Comparison of ENCODE assay signal across 20 cellular contexts in the genomic region with DNA sequence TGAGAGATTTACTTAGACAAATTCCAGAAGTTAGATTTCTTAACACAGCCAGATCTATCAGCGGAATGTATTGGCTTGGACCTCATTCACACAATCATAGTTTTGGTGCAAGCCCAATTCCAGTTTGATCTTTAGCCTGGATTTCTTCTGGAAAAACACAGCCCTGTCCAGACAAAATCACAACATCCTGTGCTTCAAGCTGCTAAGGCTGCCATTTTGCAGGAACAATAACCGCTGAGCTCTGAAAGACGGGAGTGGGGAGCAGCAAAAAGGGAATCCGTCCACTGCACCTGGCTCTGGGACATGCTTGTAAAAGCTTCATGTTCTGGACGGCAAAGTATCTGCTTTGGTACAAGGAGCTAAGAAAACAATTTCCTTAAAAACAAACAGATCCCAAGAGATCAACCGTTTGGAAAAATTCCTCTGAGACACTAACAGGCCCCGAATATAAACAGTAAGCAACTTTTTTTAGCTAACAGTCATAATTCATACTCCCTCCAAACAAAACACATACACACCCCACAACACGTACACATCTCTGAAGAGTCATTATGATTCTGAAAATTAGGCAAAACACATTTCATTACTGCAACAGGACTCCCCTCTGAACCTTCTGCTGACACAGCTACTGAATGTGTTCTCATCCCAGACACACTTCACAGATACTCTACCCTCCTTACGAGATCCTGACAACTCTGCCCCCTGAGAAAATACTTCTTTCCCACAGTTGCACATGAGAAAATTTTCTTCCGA. TPM values are rescaled to one million over a fixed set of nuclear protein-coding genes. Genes with fewer than 3 reads are reported as not detected.
DNase-seq lines count a peak whose midpoint lies in the region; ATAC-seq, FAIRE-seq and TF ChIP-seq lines count a peak whose summit lies in the region.
"Had no signal": no experiment of that assay in that cellular context is flagged by ENCODE, and none has a peak within 500 bp of the region (broad histone marks: within the 10 kb centered on the region; RNA-seq: fewer than 3 reads in every experiment).

No MANE protein-coding gene starts in this region.

- no peak for TF ChIP-seq CTCF in WTC11 (IDR thresholded peaks at IDR 0.05)
- no peak for TF ChIP-seq CTCF in heart right ventricle (IDR thresholded peaks at IDR 0.05)
- no peak for TF ChIP-seq CTCF in pancreas (IDR thresholded peaks at IDR 0.05)
- TF ChIP-seq CTCF in tibial nerve (IDR thresholded peaks at IDR 0.05): no peak

- H3K9me3 ChIP-seq in heart right ventricle: peaks cover 0 to 9% (median 0%) of the 10 kb centered on the region in 11 donors
- no peaks in the 10 kb centered on the region for H3K9me3 ChIP-seq in pancreas
- peaks cover 0 to 5% (median 1%) of the 10 kb centered on the region in 4 donors for H3K9me3 ChIP-seq in tibial nerve

- WGBS in heart right ventricle, 2 donors: 62 to 73% methylated on average over 10 of the region's 10 CpGs
- WGBS in pancreas, 2 donors: 67 to 80% methylated on average over 10 of the region's 10 CpGs
- 49 to 51% methylated on average over 10 of the region's 10 CpGs for WGBS in tibial nerve, 2 donors

- H3K4me1 ChIP-seq in heart right ventricle: peaks cover 0 to 14% (median 0%) of the 10 kb centered on the region in 9 donors
- no peaks in the 10 kb centered on the region for H3K4me1 ChIP-seq in pancreas
- no peaks in the 10 kb centered on the region for H3K4me1 ChIP-seq in tibial nerve

- FAIRE-seq in pancreas (lab: Jason Lieb, UNC): no peak
- FAIRE-seq: colon, GM19239 had no signal

- H3K4me3 ChIP-seq in heart right ventricle (no peak overlapping the region), pancreas (no peak overlapping the region), tibial nerve (no peak overlapping the region)

- CTCF ChIA-PET in WTC11 (lab: Charles Lee): interaction anchor here (1.0 to 4.6 kb wide), 5 partner anchors 11 to 140 kb away, joined by 4 to 32 read pairs (median 8); partner anchors contain the start of gene ITIH5
- CTCF ChIA-PET in activated CD4-positive, alpha-beta memory T cell treated with anti-CD3 and anti-CD28 coated beads for 36 hours (lab: Charles Lee): interaction anchor here (1.2 to 2.2 kb wide), 3 partner anchors 52 to 109 kb away, joined by 3 to 11 read pairs (median 3); no protein-coding TSS in a partner anchor

- peaks cover 0 to 27% (median 0%) of the 10 kb centered on the region in 9 donors for H3K36me3 ChIP-seq in heart right ventricle
- no peaks in the 10 kb centered on the region for H3K36me3 ChIP-seq in pancreas
- H3K36me3 ChIP-seq in tibial nerve: peaks cover 0 to 28% (median 0%) of the 10 kb centered on the region in 3 donors

- peaks cover 11% of the 10 kb centered on the region for H3K27me3 Mint-ChIP-seq in WTC11 (ENCODE audit: low read depth)
- peaks cover 17% of the 10 kb centered on the region for H3K27me3 Mint-ChIP-seq in activated T-helper 17 cell treated with anti-CD3 and anti-CD28 coated beads, Interleukin-2, amount 50 U/mL, for 72 hours
- H3K27me3 Mint-ChIP-seq in activated CD4-positive, alpha-beta memory T cell treated with anti-CD3 and anti-CD28 coated beads for 36 hours: peaks cover 17% of the 10 kb centered on the region

- H3K27me3 ChIP-seq in heart right ventricle: no peaks in the 10 kb centered on the region
- no peaks in the 10 kb centered on the region for H3K27me3 ChIP-seq in pancreas
- no peaks in the 10 kb centered on the region for H3K27me3 ChIP-seq in tibial nerve

- H3K4me1 Mint-ChIP-seq in WTC11: peaks cover 27% of the 10 kb centered on the region
- no peaks in the 10 kb centered on the region for H3K4me1 Mint-ChIP-seq in activated T-helper 17 cell treated with anti-CD3 and anti-CD28 coated beads, Interleukin-2, amount 50 U/mL, for 72 hours
- H3K4me1 Mint-ChIP-seq in activated CD4-positive, alpha-beta memory T cell treated with anti-CD3 and anti-CD28 coated beads for 36 hours (ENCODE audit: low read depth): no peaks in the 10 kb centered on the region
- H3K4me1 Mint-ChIP-seq: activated naive CD4-positive, alpha-beta T cell treated with anti-CD3 and anti-CD28 coated beads, Interleukin-2, amount 50 U/mL, for 24 hours had no signal

- DNase-seq in WTC11 (ENCODE audit: low spot score) (no peak), heart right ventricle (peak in 1 of 2 donors; percentile 47), pancreas (no peak), tibial nerve (ENCODE audit: low spot score in 2 of 2) (peak in 1 of 2 donors; percentile 38), NCI-H1436 (lab: John Stamatoyannopoulos, UW) (no peak)
- no peak for DNase-seq in activated CD4-positive, alpha-beta memory T cell treated with anti-CD3 and anti-CD28 coated beads for 36 hours
- DNase-seq: activated CD4-positive, alpha-beta T cell treated with anti-CD3 and anti-CD28 coated beads, Interleukin-2, amount 50 U/mL, for 4 hours; activated T-cell treated with anti-CD3 and anti-CD28 coated beads, Interleukin-2, amount 50 U/mL, for 1 hour; AML-193; COR-L47; MM.1S; NCI-H187; NCI-H345; NK-92 treated with Interleukin-12 subunit alpha and Interleukin-12 subunit beta, amount 100 ng/mL, for 24 hours; stimulated activated naive CD4-positive, alpha-beta T cell had no signal

- peaks cover 30% of the 10 kb centered on the region for H3K36me3 Mint-ChIP-seq in WTC11
- no peaks in the 10 kb centered on the region for H3K36me3 Mint-ChIP-seq in activated T-helper 17 cell treated with anti-CD3 and anti-CD28 coated beads, Interleukin-2, amount 50 U/mL, for 72 hours (ENCODE audit: low read depth)
- H3K36me3 Mint-ChIP-seq in activated CD4-positive, alpha-beta memory T cell treated with anti-CD3 and anti-CD28 coated beads for 36 hours: peaks cover 3% of the 10 kb centered on the region
- H3K36me3 Mint-ChIP-seq: activated naive CD4-positive, alpha-beta T cell treated with anti-CD3 and anti-CD28 coated beads, Interleukin-2, amount 50 U/mL, for 24 hours had no signal

- H3K4me3 Mint-ChIP-seq in WTC11: no peak overlapping the region
- H3K4me3 Mint-ChIP-seq in activated T-helper 17 cell treated with anti-CD3 and anti-CD28 coated beads, Interleukin-2, amount 50 U/mL, for 72 hours: no peak overlapping the region
- H3K4me3 Mint-ChIP-seq in activated CD4-positive, alpha-beta memory T cell treated with anti-CD3 and anti-CD28 coated beads for 36 hours: no peak overlapping the region
- H3K4me3 Mint-ChIP-seq: activated naive CD4-positive, alpha-beta T cell treated with anti-CD3 and anti-CD28 coated beads, Interleukin-2, amount 50 U/mL, for 24 hours had no signal

- H3K27ac Mint-ChIP-seq in WTC11: peak overlapping the region; percentile 76
- no peak overlapping the region for H3K27ac Mint-ChIP-seq in activated T-helper 17 cell treated with anti-CD3 and anti-CD28 coated beads, Interleukin-2, amount 50 U/mL, for 72 hours
- H3K27ac Mint-ChIP-seq in activated CD4-positive, alpha-beta memory T cell treated with anti-CD3 and anti-CD28 coated beads for 36 hours: no peak overlapping the region
- H3K27ac Mint-ChIP-seq: activated naive CD4-positive, alpha-beta T cell treated with anti-CD3 and anti-CD28 coated beads, Interleukin-2, amount 50 U/mL, for 24 hours had no signal

- TF ChIP-seq EP300 in tibial nerve (IDR thresholded peaks at IDR 0.05): peak in 1 of 2 donors; percentile 39

- ATAC-seq in WTC11 (no peak), heart right ventricle (peak in 7 of 8 donors; percentile 47 to 88 (median 80)), pancreas (peak in 3 of 4 donors; percentile 17 to 46 (median 32)), GM19467 (IDR thresholded peaks at IDR 0.05; ENCODE audit: unreplicated experiment) (no peak)
- no peak for ATAC-seq in activated T-helper 17 cell treated with anti-CD3 and anti-CD28 coated beads, Interleukin-2, amount 50 U/mL, for 72 hours (replicated peaks)

- H3K27ac ChIP-seq in heart right ventricle: peak overlapping the region in 9 of 10 donors; percentile 32 to 71 (median 58)
- peak overlapping the region in 1 of 4 donors; percentile 23 for H3K27ac ChIP-seq in pancreas
- H3K27ac ChIP-seq in tibial nerve: peak overlapping the region in 3 of 4 donors; percentile 17 to 71 (median 64)

- TF ChIP-seq POLR2A in tibial nerve (IDR thresholded peaks at IDR 0.05): no peak

- POLR2A ChIA-PET in WTC11 (lab: Charles Lee): no interaction called here
- POLR2A ChIA-PET in activated CD4-positive, alpha-beta memory T cell treated with anti-CD3 and anti-CD28 coated beads for 36 hours (lab: Charles Lee): no interaction called here

- H3K9me3 Mint-ChIP-seq in WTC11: peaks cover 29% of the 10 kb centered on the region
- H3K9me3 Mint-ChIP-seq in activated T-helper 17 cell treated with anti-CD3 and anti-CD28 coated beads, Interleukin-2, amount 50 U/mL, for 72 hours: peaks cover 6% of the 10 kb centered on the region
- peaks cover 8% of the 10 kb centered on the region for H3K9me3 Mint-ChIP-seq in activated CD4-positive, alpha-beta memory T cell treated with anti-CD3 and anti-CD28 coated beads for 36 hours

- intact Hi-C loops in heart right ventricle (cut with DNase I): no loop called here
- intact Hi-C loops in pancreas (cut with DNase I): no loop called here
- intact Hi-C loops in activated CD4-positive, alpha-beta memory T cell treated with anti-CD3 and anti-CD28 coated beads for 36 hours (cut with micrococcal nuclease): no loop called here

TF ChIP-seq in WTC11, 78 proteins besides CTCF, POLR2A, EP300 and RAD21 (continues in another document):
- TF ChIP-seq KAT7 (CRISPR knock-in tag; IDR thresholded peaks at IDR 0.05; ENCODE audit: borderline replicate concordance) (no peak), TCF7 (CRISPR knock-in tag; IDR thresholded peaks at IDR 0.05; ENCODE audit: low read depth) (no peak), NFATC4 (CRISPR knock-in tag; IDR thresholded peaks at IDR 0.05) (no peak)

RNA-seq across cellular contexts. Expression of gene ITIH5, which starts 32.4 kb away (rescaled TPM):
- total RNA-seq in WTC11 (2021): 3.1 to 3.8 TPM (median 3.6 TPM) in 3 replicates
- total RNA-seq in heart right ventricle: 10 to 100 TPM in 7 of 10 donors, 1 to 10 TPM in 3; 5.8 to 21.3 (median 13.6) TPM
- 1 to 10 TPM; 2.8 to 4.2 TPM for polyA plus RNA-seq in heart right ventricle
- total RNA-seq in pancreas: 10 to 100 TPM in 3 of 6 donors, 1 to 10 TPM in 3; 6.7 to 28.6 (median 10.8) TPM
- 1 to 10 TPM; 4.4 to 5.6 TPM for polyA plus RNA-seq in pancreas
- total RNA-seq in tibial nerve: 10 to 100 TPM; 20.7 to 86.4 (median 26.9) TPM
- total RNA-seq in activated T-helper 17 cell treated with anti-CD3 and anti-CD28 coated beads, Interleukin-2, amount 50 U/mL, for 72 hours: under 1 TPM in 1 of 2 donors, not detected in 1; 0.34 TPM
- not detected for total RNA-seq in activated CD4-positive, alpha-beta memory T cell treated with anti-CD3 and anti-CD28 coated beads for 36 hours

Comparison
In these comparisons a context has a peak if more than half of its experiments do, and no peak if none do; other contexts are left out.
1. ATAC-seq: peak in heart right ventricle (7 of 8) and pancreas (3 of 4); none in WTC11 (single experiment), GM19467 (single experiment) and activated T-helper 17 cell treated with anti-CD3 and anti-CD28 coated beads, Interleukin-2, amount 50 U/mL, for 72 hours (single experiment).